In the genomic region with DNA sequence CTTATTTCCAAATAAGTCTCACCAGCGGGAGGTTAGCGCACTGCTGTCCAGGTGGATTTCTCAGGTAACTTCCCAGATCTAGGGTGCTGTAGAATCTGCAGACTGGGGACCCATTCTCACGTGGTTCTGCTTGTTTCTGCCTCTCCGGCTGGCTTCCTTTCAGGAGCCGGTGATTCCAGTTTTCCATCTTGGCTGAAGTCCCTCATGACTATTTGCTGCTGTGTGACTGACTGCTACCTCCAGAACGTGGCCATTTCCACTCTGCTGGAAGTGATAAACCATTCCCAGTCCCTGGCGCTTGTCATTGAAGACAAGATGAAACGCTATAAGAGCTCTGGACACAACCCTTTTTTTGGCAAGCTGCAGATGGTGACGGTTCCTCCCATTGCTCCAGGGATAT, we compare ENCODE assay signal across 23 cellular contexts.
"Had no signal": no experiment of that assay in that cellular context is flagged by ENCODE, and none has a peak within 500 bp of the region (broad histone marks: within the 10 kb centered on the region; RNA-seq: fewer than 3 reads in every experiment).

No MANE protein-coding gene starts in this region.

- H3K9me3 ChIP-seq: psoas muscle, testis, vagina had no signal

- H3K27me3 ChIP-seq: neural progenitor cell, testis, vagina had no signal

- H3K27ac ChIP-seq: neural progenitor cell, psoas muscle, testis, vagina had no signal

- H3K36me3 ChIP-seq: neural progenitor cell had no signal

- ATAC-seq: activated CD4-positive, alpha-beta T cell treated with anti-CD3 and anti-CD28 coated beads for 36 hours; activated T-helper 17 cell treated with anti-CD3 and anti-CD28 coated beads, Interleukin-2, amount 50 U/mL, for 72 hours; left colon; naive thymus-derived CD8-positive, alpha-beta T cell; psoas muscle; SK-N-SH treated with all-trans-retinoic acid at 6 μM for 48 hours; stimulated activated memory B cell treated with anti-CD40 and anti-IgM and Interleukin-4, amounts not matched to agents 10 μg/mL and 1 μg/mL and 100 μg/mL, for 72 hours; T-cell had no signal

- H3K4me1 ChIP-seq: psoas muscle, testis had no signal

- DNase-seq: activated B cell treated with CpG ODN at 0.5 μM for 24 hours; activated CD4-positive, alpha-beta T cell treated with anti-CD3 and anti-CD28 coated beads for 36 hours; activated CD4-positive, alpha-beta T cell treated with anti-CD3 and anti-CD28 coated beads, Interleukin-2, amount 50 U/mL, for 4 hours; activated CD8-positive, alpha-beta memory T cell treated with anti-CD3 and anti-CD28 coated beads for 24 hours; activated CD8-positive, alpha-beta memory T cell treated with anti-CD3 and anti-CD28 coated beads, Interleukin-2, amount 50 U/mL, for 4 hours; activated naive CD4-positive, alpha-beta T cell treated with Interleukin-2 at 50 U/mL for 16 hours; activated naive CD8-positive, alpha-beta T cell treated with anti-CD3 and anti-CD28 coated beads for 36 hours; activated T-cell treated with anti-CD3 and anti-CD28 coated beads, Interleukin-2, amount 50 U/mL, for 24 hours; dermis blood vessel endothelial cell; effector memory CD4-positive, alpha-beta T cell; left colon; naive thymus-derived CD8-positive, alpha-beta T cell; psoas muscle; right cardiac atrium; stimulated activated CD4-positive, alpha-beta T cell treated with anti-CD3 and anti-CD28 coated beads, Interleukin-2, amount 100 ng/mL, for 24 hours; T-cell; testis had no signal

- H3K4me3 ChIP-seq: lung, neural progenitor cell, psoas muscle, testis, vagina had no signal
